ENCODE assay signal across 10 cellular contexts in genomic region chr17:57935833-57936807, GRCh38. TPM values are rescaled to one million over a fixed set of nuclear protein-coding genes. Genes with fewer than 3 reads are reported as not detected.
A peak's percentile ranks its signal among the peaks of the same experiment; 100 is the strongest.
DNase-seq lines count a peak whose midpoint lies in the region; ATAC-seq, FAIRE-seq and TF ChIP-seq lines count a peak whose summit lies in the region.
"Had no signal": no experiment of that assay in that cellular context is flagged by ENCODE, and none has a peak within 500 bp of the region (broad histone marks: within the 10 kb centered on the region; RNA-seq: fewer than 3 reads in every experiment).

No MANE protein-coding gene starts in this region.

- H3K9ac ChIP-seq in fibroblast of lung (ENCODE audit: insufficient read depth, low read length): peak overlapping the region; percentile 72
- H3K9ac ChIP-seq in neural progenitor cell: no peak overlapping the region

- H3K36me3 ChIP-seq in fibroblast of lung (ENCODE audit: control insufficient read depth, insufficient read depth, low read length) (peaks cover 2% of the 10 kb centered on the region), neural progenitor cell (no peaks in the 10 kb centered on the region)

- H4K20me1 ChIP-seq in fibroblast of lung (ENCODE audit: control insufficient read depth, extremely low read depth, insufficient read depth, low read length) (no peaks in the 10 kb centered on the region), neural progenitor cell (ENCODE audit: low read depth) (peaks cover 20% of the 10 kb centered on the region)

- no peaks in the 10 kb centered on the region for H3K27me3 ChIP-seq in fibroblast of lung (ENCODE audit: control insufficient read depth, insufficient read depth, low read length)
- H3K27me3 ChIP-seq in neural progenitor cell: no peaks in the 10 kb centered on the region

- H2AFZ ChIP-seq in fibroblast of lung (ENCODE audit: low read length) (no peak overlapping the region), neural progenitor cell (replicated peaks) (no peak overlapping the region)

- peaks cover 85% of the 10 kb centered on the region for H3K4me1 Mint-ChIP-seq in neural progenitor cell

- peaks cover 39% of the 10 kb centered on the region for H3F3A ChIP-seq in neural progenitor cell (ENCODE audit: low read depth)

- DNase-seq in AG10803 (ENCODE audit: low read depth) (peak; percentile 87), RCC 7860 (ENCODE audit: low spot score) (peak; percentile 42), fibroblast of lung (ENCODE audit: low read depth in 2 of 2) (peak; percentile 61 to 68), neural progenitor cell (ENCODE audit: low spot score) (peak; percentile 79), NCI-H2081 treated with DMSO at 0.1 percent for 48 hours (lab: John Stamatoyannopoulos, UW) (no peak), urothelium cell line (ENCODE audit: low spot score) (no peak)
- DNase-seq in activated CD4-positive, CD25-positive, alpha-beta regulatory T cell (lab: John Stamatoyannopoulos, UW): no peak
- DNase-seq: GF-D8 had no signal

- H3K9me3 ChIP-seq in fibroblast of lung (ENCODE audit: control insufficient read depth, insufficient read depth, low read depth, low read length) (no peaks in the 10 kb centered on the region), neural progenitor cell (ENCODE audit: low read depth) (no peaks in the 10 kb centered on the region)

- peak overlapping the region; percentile 100 for H3K27ac Mint-ChIP-seq in neural progenitor cell
- H3K27ac Mint-ChIP-seq: stimulated activated naive CD8-positive, alpha-beta T cell treated with anti-CD3 and anti-CD28 coated beads, Interleukin-15, Interleukin-2, amounts not matched to agents 100 ng/mL and 50 ng/mL, for 24 hours had no signal

- no peak for FAIRE-seq in RCC 7860 (lab: Jason Lieb, UNC)
- no peak for FAIRE-seq in urothelium cell line (lab: Jason Lieb, UNC)

- H3K36me3 Mint-ChIP-seq in neural progenitor cell: no peaks in the 10 kb centered on the region

- peaks cover 4% of the 10 kb centered on the region for H3K27me3 Mint-ChIP-seq in neural progenitor cell (ENCODE audit: insufficient read depth, low read depth)

- no peaks in the 10 kb centered on the region for H3K9me3 Mint-ChIP-seq in neural progenitor cell
- H3K9me3 Mint-ChIP-seq: stimulated activated naive CD8-positive, alpha-beta T cell treated with anti-CD3 and anti-CD28 coated beads, Interleukin-15, Interleukin-2, amounts not matched to agents 100 ng/mL and 50 ng/mL, for 24 hours had no signal

- TF ChIP-seq CTCF in AG10803 (conservative IDR thresholded peaks at IDR 0.05; ENCODE audit: low read length) (no peak), fibroblast of lung (conservative IDR thresholded peaks at IDR 0.05 in 1 of 2, IDR thresholded peaks at IDR 0.05 in 1 of 2; ENCODE audit: low read depth in 1 of 2, low read length in 2 of 2) (no peak), neural progenitor cell (IDR thresholded peaks at IDR 0.05) (no peak)

- H3K27ac ChIP-seq in fibroblast of lung (ENCODE audit: insufficient read depth, low read length) (peak overlapping the region; percentile 98), neural progenitor cell (peak overlapping the region; percentile 88)

- peak overlapping the region; percentile 32 for H3K4me3 ChIP-seq in AG10803 (ENCODE audit: low read length)
- H3K4me3 ChIP-seq in fibroblast of lung (replicated peaks in 1 of 4; ENCODE audit: control extremely low read depth in 1 of 4, insufficient read depth in 1 of 4, low read depth in 3 of 4, low read length in 4 of 4): peak overlapping the region in 1 of 4 experiments; percentile 22
- H3K4me3 ChIP-seq in neural progenitor cell: peak overlapping the region; percentile 7

- ATAC-seq in HG03432 (IDR thresholded peaks at IDR 0.05; ENCODE audit: unreplicated experiment): no peak

- peaks cover 29% of the 10 kb centered on the region for H3K4me1 ChIP-seq in fibroblast of lung (ENCODE audit: control insufficient read depth, extremely low read depth, insufficient read depth, low read length)
- H3K4me1 ChIP-seq in neural progenitor cell: peaks cover 60% of the 10 kb centered on the region

- H3K4me2 ChIP-seq in fibroblast of lung (ENCODE audit: extremely low read depth, insufficient read depth, low read length) (peak overlapping the region; percentile 69), neural progenitor cell (peak overlapping the region; percentile 65)

- H3K79me2 ChIP-seq in fibroblast of lung (ENCODE audit: control insufficient read depth, insufficient read depth, low read length) (peaks cover 52% of the 10 kb centered on the region), neural progenitor cell (ENCODE audit: low read depth) (peaks cover 8% of the 10 kb centered on the region)

- H3K4me3 Mint-ChIP-seq in neural progenitor cell: peak overlapping the region; percentile 73
- H3K4me3 Mint-ChIP-seq: stimulated activated naive CD8-positive, alpha-beta T cell treated with anti-CD3 and anti-CD28 coated beads, Interleukin-15, Interleukin-2, amounts not matched to agents 100 ng/mL and 50 ng/mL, for 24 hours had no signal

RNA-seq across cellular contexts. Expression of gene CUEDC1, which starts 19.1 kb away (rescaled TPM):
- 6.2 and 11.9 TPM in 2 replicates for total RNA-seq in fibroblast of lung
- 25.6 and 34.9 TPM in 2 replicates for polyA plus RNA-seq in fibroblast of lung
- 26.6 and 35.9 TPM in 2 replicates for polyA plus RNA-seq in fibroblast of lung (2012)
- polyA minus RNA-seq in fibroblast of lung (ENCODE audit: low replicate concordance): 25.6 and 37.1 TPM in 2 replicates
- total RNA-seq in neural progenitor cell (ENCODE audit: low replicate concordance): 8.8 and 14.7 TPM in 2 replicates

RNA-seq across cellular contexts. Expression of gene VEZF1, which starts 51.9 kb away (rescaled TPM):
- total RNA-seq in fibroblast of lung: 37.0 and 51.2 TPM in 2 replicates
- 43.9 and 44.3 TPM in 2 replicates for polyA plus RNA-seq in fibroblast of lung
- 38.7 and 41.8 TPM in 2 replicates for polyA plus RNA-seq in fibroblast of lung (2012)
- 49.9 and 57.0 TPM in 2 replicates for polyA minus RNA-seq in fibroblast of lung (ENCODE audit: low replicate concordance)
- total RNA-seq in neural progenitor cell (ENCODE audit: low replicate concordance): 90.4 and 103 TPM in 2 replicates

Comparison
In these comparisons a context has a peak if more than half of its experiments do, and no peak if none do; other contexts are left out.
1. DNase-seq: peak in AG10803 (single experiment), RCC 7860 (single experiment), fibroblast of lung (2 of 2) and neural progenitor cell (single experiment); none in NCI-H2081 treated with DMSO at 0.1 percent for 48 hours (single experiment), urothelium cell line (single experiment) and activated CD4-positive, CD25-positive, alpha-beta regulatory T cell (0 of 4).